Comparison of ENCODE assay signal across 26 cellular contexts in the genomic region with DNA sequence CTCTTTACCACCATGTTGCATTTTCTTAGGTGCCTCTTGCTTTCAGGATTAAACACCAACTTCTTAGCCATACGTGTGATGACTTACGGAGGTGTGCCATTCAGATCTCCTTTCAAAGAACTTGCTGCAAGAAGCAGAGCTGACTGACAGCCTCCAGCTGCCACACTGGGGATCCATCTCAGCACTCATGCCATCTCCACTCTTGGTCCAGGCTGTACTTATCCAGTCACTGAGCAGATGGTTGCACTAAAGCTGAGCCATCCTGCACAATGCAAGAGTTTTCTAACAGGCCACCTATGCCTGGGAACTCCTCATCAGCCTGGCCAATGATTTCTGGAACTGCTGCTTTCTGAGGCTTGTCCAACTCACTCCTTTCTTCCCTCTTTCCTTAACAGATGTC. TPM values are rescaled to one million over a fixed set of nuclear protein-coding genes. Genes with fewer than 3 reads are reported as not detected.
"Had no signal": no experiment of that assay in that cellular context is flagged by ENCODE, and none has a peak within 500 bp of the region (broad histone marks: within the 10 kb centered on the region; RNA-seq: fewer than 3 reads in every experiment).

No MANE protein-coding gene starts in this region.

- DNase-seq: naive thymus-derived CD4-positive, alpha-beta T cell; natural killer cell; nucleus accumbens; pancreas; right cardiac atrium; right lobe of liver; sigmoid colon; small intestine; stimulated activated CD4-positive, alpha-beta T cell treated with anti-CD3 and anti-CD28 coated beads, Interleukin-15, amount 100 ng/mL, for 24 hours; stimulated activated CD4-positive, alpha-beta T cell treated with anti-CD3 and anti-CD28 coated beads, Interleukin-2, amount 100 ng/mL, for 24 hours; stimulated activated CD4-positive, alpha-beta T cell treated with anti-CD3 and anti-CD28 coated beads, Interleukin-2, amount 100 ng/mL, for 48 hours; stimulated activated CD4-positive, alpha-beta T cell treated with anti-CD3 and anti-CD28 coated beads, Interleukin-4, amount 100 ng/mL, for 4 hours; stimulated activated CD8-positive, alpha-beta memory T cell treated with anti-CD3 and anti-CD28 coated beads, Interleukin-4, amount 100 ng/mL, for 48 hours; stimulated activated naive CD4-positive, alpha-beta T cell; stimulated activated naive CD8-positive, alpha-beta T cell treated with anti-CD3 and anti-CD28 coated beads, Interleukin-15, amount 100 ng/mL, for 72 hours; stimulated activated naive CD8-positive, alpha-beta T cell treated with anti-CD3 and anti-CD28 coated beads, Interleukin-15, Interleukin-2, amounts not matched to agents 100 U/mL and 50 U/mL, for 24 hours; substantia nigra; testis; tibial artery; transverse colon; upper lobe of right lung; uterus had no signal

- H3K9me3 ChIP-seq: neutrophil, pancreas, prostate gland, right lobe of liver, sigmoid colon, suprapubic skin, testis, tibial artery, transverse colon, upper lobe of right lung, uterus had no signal

- H3K27ac ChIP-seq: neutrophil, pancreas, prostate gland, right lobe of liver, sigmoid colon, suprapubic skin, testis, tibial artery, transverse colon, upper lobe of right lung, uterus had no signal

- H3K36me3 ChIP-seq: neutrophil, pancreas, prostate gland, right lobe of liver, sigmoid colon, suprapubic skin, tibial artery, transverse colon, upper lobe of right lung, uterus had no signal

- FAIRE-seq: pancreas, small intestine had no signal

- H3K4me1 ChIP-seq: pancreas, prostate gland, right lobe of liver, upper lobe of right lung had no signal

- H3K4me3 ChIP-seq: pancreas, prostate gland, right lobe of liver, sigmoid colon, suprapubic skin, testis, tibial artery, transverse colon, upper lobe of right lung, uterus had no signal

- ATAC-seq: naive thymus-derived CD4-positive, alpha-beta T cell; natural killer cell; pancreas; right cardiac atrium; right lobe of liver; stimulated activated memory B cell treated with anti-CD40 and anti-IgM and Interleukin-4, amounts not matched to agents 10 μg/mL and 1 μg/mL and 100 μg/mL, for 72 hours; stimulated activated naive CD8-positive, alpha-beta T cell treated with anti-CD3 and anti-CD28 coated beads, Interleukin-15, amount 100 ng/mL, for 72 hours; stimulated activated naive CD8-positive, alpha-beta T cell treated with anti-CD3 and anti-CD28 coated beads, Interleukin-15, Interleukin-2, amounts not matched to agents 100 U/mL and 50 U/mL, for 24 hours; upper lobe of right lung had no signal

- H3K27me3 ChIP-seq: pancreas, right lobe of liver, sigmoid colon, suprapubic skin, testis, tibial artery, transverse colon, upper lobe of right lung, uterus had no signal

RNA-seq across cellular contexts. Expression of a gene that starts 31.4 kb away (rescaled TPM):
- total RNA-seq: naive thymus-derived CD4-positive, alpha-beta T cell; natural killer cell had no signal

RNA-seq across cellular contexts. Expression of a gene that starts 35.6 kb away (rescaled TPM):
- total RNA-seq: naive thymus-derived CD4-positive, alpha-beta T cell; natural killer cell had no signal
- polyA plus RNA-seq: naive thymus-derived CD4-positive, alpha-beta T cell had no signal
